In genomic region chr13:28489975-28490550, GRCh38 we compare ENCODE assay signal across 23 cellular contexts. TPM values are rescaled to one million over a fixed set of nuclear protein-coding genes. Genes with fewer than 3 reads are reported as not detected.
DNase-seq lines count a peak whose midpoint lies in the region; ATAC-seq and TF ChIP-seq lines count a peak whose summit lies in the region.
"Had no signal": no experiment of that assay in that cellular context is flagged by ENCODE, and none has a peak within 500 bp of the region (broad histone marks: within the 10 kb centered on the region; RNA-seq: fewer than 3 reads in every experiment).

No MANE protein-coding gene starts in this region.

- dilution Hi-C loops in IMR-90 (cut with HindIII; ENCODE audit: low sequenced_read_pairs, unreplicated experiment), result no loop called here

- peak overlapping the region in 10 of 12 donors; percentile 0 to 49 (median 26) for H3K27ac ChIP-seq in heart left ventricle
- no peak overlapping the region for H3K27ac ChIP-seq in IMR-90 (ENCODE audit: insufficient read depth, low read length)
- no peak overlapping the region for H3K27ac ChIP-seq in parathyroid adenoma
- H3K27ac ChIP-seq: epithelial cell of prostate, skin epidermis, thyroid gland had no signal

- H3K4me1 ChIP-seq in heart left ventricle (peaks cover 0 to 59% (median 26%) of the 10 kb centered on the region in 12 donors), IMR-90 (ENCODE audit: control insufficient read depth, insufficient read depth, low read length) (peaks cover 7% of the 10 kb centered on the region), parathyroid adenoma (no peaks in the 10 kb centered on the region)

- TF ChIP-seq RAD21 in IMR-90 (IDR thresholded peaks at IDR 0.05; ENCODE audit: low read length), result no peak

- intact Hi-C loops in heart left ventricle (cut with DNase I) (loop anchor here in 8 of 10 donors (5.0 to 10.0 kb wide), 7 partner anchors 145 to 168 kb away; partner anchors contain the start of gene POMP (in 1 of the 8)), Right ventricle myocardium inferior (cut with DNase I) (loop anchor here (5.0 kb wide), 1 partner anchor 98 kb away; no protein-coding TSS in a partner anchor), IMR-90 (cut with micrococcal nuclease) (loop anchor here (5.0 kb wide), 1 partner anchor 167 kb away; the partner anchor contains the start of gene POMP)

- DNase-seq in heart left ventricle (peak in 2 of 5 donors; percentile 34), Right ventricle myocardium inferior (ENCODE audit: missing footprints) (no peak), IMR-90 (no peak), dermis blood vessel endothelial cell (peak; percentile 85), NOMO-1 treated with dmso at 0.1 percent for 144 hours (lab: John Stamatoyannopoulos, UW; ENCODE audit: unreplicated experiment) (no peak), GF-D8 (lab: John Stamatoyannopoulos, UW) (no peak)
- DNase-seq in stimulated activated CD8-positive, alpha-beta memory T cell treated with anti-CD3 and anti-CD28 coated beads, Interleukin-4, amount 100 ng/mL, for 48 hours, result no peak
- DNase-seq: ACHN; activated CD4-positive, alpha-beta T cell treated with anti-CD3 and anti-CD28 coated beads, Interleukin-2, amount 10 ng/mL, durations not matched to agents 7 days and 5 days; activated gamma-delta T cell; foreskin melanocyte; left colon; NCI-H2081 treated with DMSO at 0.1 percent for 48 hours; NCI-H510A; stimulated activated CD4-positive, alpha-beta T cell treated with anti-CD3 and anti-CD28 coated beads, Interleukin-2, amount 100 ng/mL, for 48 hours; stimulated activated naive CD8-positive, alpha-beta T cell treated with anti-CD3 and anti-CD28 coated beads, Interleukin-15, Interleukin-2, amounts not matched to agents 100 U/mL and 50 U/mL, for 24 hours; T-cell; thyroid gland had no signal

- no peak overlapping the region for H3K14ac ChIP-seq in IMR-90 (replicated peaks; ENCODE audit: low read depth, low read length)

- peaks cover 0 to 64% (median 42%) of the 10 kb centered on the region in 9 donors for H3K27me3 ChIP-seq in heart left ventricle
- H3K27me3 ChIP-seq in IMR-90 (ENCODE audit: control insufficient read depth, insufficient read depth, low read length), result peaks cover 12% of the 10 kb centered on the region; the same call in 1 of the 2 replicates
- H3K27me3 ChIP-seq in parathyroid adenoma (ENCODE audit: control insufficient read depth, insufficient read depth, low read length), result peaks cover 9% of the 10 kb centered on the region

- H3K4ac ChIP-seq in IMR-90 (ENCODE audit: low read depth, low read length), result no peak overlapping the region

- CTCF ChIA-PET in IMR-90 (lab: Yijun Ruan, JAX), result interaction anchor here (0.6 kb wide), 1 partner anchor 348 kb away, joined by 3 read pairs; no protein-coding TSS in a partner anchor

- H4K8ac ChIP-seq in IMR-90 (ENCODE audit: low read depth in 2 of 2, low read length in 2 of 2), result no peak overlapping the region

- no peak overlapping the region for H4K5ac ChIP-seq in IMR-90 (ENCODE audit: low read depth, low read length)

- POLR2A ChIA-PET in IMR-90 (lab: Charles Lee; ENCODE audit: unreplicated experiment), result interaction anchor here (0.8 kb wide), 1 partner anchor 162 kb away, joined by 4 read pairs; no protein-coding TSS in a partner anchor

- H3K36me3 ChIP-seq in heart left ventricle, result peaks cover 0 to 15% (median 0%) of the 10 kb centered on the region in 9 donors
- no peaks in the 10 kb centered on the region for H3K36me3 ChIP-seq in IMR-90 (ENCODE audit: control insufficient read depth, insufficient read depth, low read length)
- H3K36me3 ChIP-seq in parathyroid adenoma (ENCODE audit: control insufficient read depth, insufficient read depth, low read length), result no peaks in the 10 kb centered on the region
- H3K36me3 ChIP-seq: thyroid gland had no signal

- peaks cover 8% of the 10 kb centered on the region; the same call in 1 of the 2 replicates for H4K20me1 ChIP-seq in IMR-90 (ENCODE audit: insufficient read depth, low read length)

- ATAC-seq in heart left ventricle (peak in 3 of 4 donors; percentile 8 to 59 (median 11)), Right ventricle myocardium inferior (no peak), IMR-90 (ENCODE audit: low read depth) (no peak)
- ATAC-seq: HepG2; left colon; stimulated activated naive CD8-positive, alpha-beta T cell treated with anti-CD3 and anti-CD28 coated beads, Interleukin-15, Interleukin-2, amounts not matched to agents 100 U/mL and 50 U/mL, for 24 hours; T-cell had no signal

- H3K79me2 ChIP-seq in parathyroid adenoma, result no peaks in the 10 kb centered on the region

- 0 out of 2 replicates have a peak overlapping the region, but pooled peaks have one; percentile 34 for H3K23ac ChIP-seq in IMR-90 (ENCODE audit: low read depth, low read length)

- no peak overlapping the region for H2BK5ac ChIP-seq in IMR-90 (ENCODE audit: low read depth, low read length, poor library complexity, severe bottlenecking)

- BruUV-seq in IMR-90 (replicated peaks; lab: Mats Ljungman, UMichigan), result no TSS peak

- H3K4me2 ChIP-seq in IMR-90 (ENCODE audit: low read depth, low read length), result no peak overlapping the region
- peak overlapping the region; percentile 12 for H3K4me2 ChIP-seq in parathyroid adenoma (ENCODE audit: low read length)

- peaks cover 20 to 56% of the 10 kb centered on the region in 2 experiments; a peak in 2 of 4 replicates for H3K79me1 ChIP-seq in IMR-90 (ENCODE audit: low read depth in 1 of 2, low read length in 2 of 2)

- no peak overlapping the region; the same call in 1 of the 2 replicates for H2AK5ac ChIP-seq in IMR-90 (ENCODE audit: low read depth, low read length)

- H2BK120ac ChIP-seq in IMR-90 (ENCODE audit: low read depth, low read length), result no peak overlapping the region

- H3K9ac ChIP-seq in IMR-90 (ENCODE audit: low read depth, low read length) (no peak overlapping the region), parathyroid adenoma (no peak overlapping the region)

- no peak overlapping the region for H4K91ac ChIP-seq in IMR-90 (ENCODE audit: insufficient read depth, low read depth, low read length)

- H3K56ac ChIP-seq in IMR-90 (ENCODE audit: extremely low read depth, insufficient read depth, low read length), result no peak overlapping the region

- no peak overlapping the region for H3K18ac ChIP-seq in IMR-90 (ENCODE audit: low read depth, low read length)

- WGBS in heart left ventricle, 4 donors, result 43 to 62% (median 50%) methylated on average over 7 of the region's 7 CpGs
- WGBS in IMR-90 (ENCODE audit: extremely low coverage in 2 of 2, insufficient read length in 1 of 2), 2 experiments, result 93% methylated on average over 2 of the region's 7 CpGs; no CpG with 5 or more reads in 1 of the 2 experiments

- TF ChIP-seq CTCF in heart left ventricle (IDR thresholded peaks at IDR 0.05), result no peak
- TF ChIP-seq CTCF in IMR-90 (conservative IDR thresholded peaks at IDR 0.05; ENCODE audit: low read depth, low read length), result no peak
- no peak for TF ChIP-seq CTCF in parathyroid adenoma (IDR thresholded peaks at IDR 0.05)

- no peak overlapping the region for H2AK9ac ChIP-seq in IMR-90 (replicated peaks; ENCODE audit: low read depth, low read length, poor library complexity)

- TF ChIP-seq POLR2A in heart left ventricle (IDR thresholded peaks at IDR 0.05), result no peak
- no peak for TF ChIP-seq POLR2A in IMR-90 (IDR thresholded peaks at IDR 0.05; ENCODE audit: low read depth, low read length)

- in situ Hi-C loops in IMR-90 (cut with MboI; ENCODE audit: low sequenced_read_pairs), result no loop called here

- H2AFZ ChIP-seq in IMR-90 (replicated peaks; ENCODE audit: low read length, poor library complexity) (no peak overlapping the region), parathyroid adenoma (no peak overlapping the region)

- no peak overlapping the region for H2BK20ac ChIP-seq in IMR-90 (ENCODE audit: low read depth, low read length)

- peaks cover 5% of the 10 kb centered on the region for H3K9me1 ChIP-seq in IMR-90 (ENCODE audit: insufficient read depth, low read length)

- H3K4me3 ChIP-seq in heart left ventricle, result peak overlapping the region in 11 of 12 donors; percentile 3 to 90 (median 73)
- no peak overlapping the region for H3K4me3 ChIP-seq in IMR-90 (ENCODE audit: insufficient read depth, low read depth, low read length)
- peak overlapping the region; percentile 8 for H3K4me3 ChIP-seq in parathyroid adenoma (ENCODE audit: low read depth, low read length)
- H3K4me3 ChIP-seq: skin epidermis, thyroid gland had no signal

- no peaks in the 10 kb centered on the region for H3K9me3 ChIP-seq in heart left ventricle
- H3K9me3 ChIP-seq in IMR-90 (ENCODE audit: control insufficient read depth, insufficient read depth, low read length), result no peaks in the 10 kb centered on the region
- no peaks in the 10 kb centered on the region for H3K9me3 ChIP-seq in parathyroid adenoma (ENCODE audit: control insufficient read depth, low read length)
- H3K9me3 ChIP-seq: thyroid gland had no signal

- H2BK15ac ChIP-seq in IMR-90 (ENCODE audit: low read depth, low read length), result no peak overlapping the region

TF ChIP-seq in IMR-90, 13 proteins besides CTCF, POLR2A, EP300 and RAD21 (continues in another document):
- TF ChIP-seq SMC3 (IDR thresholded peaks at IDR 0.05; ENCODE audit: low read depth, low read length) (no peak), RCOR1 (IDR thresholded peaks at IDR 0.05; ENCODE audit: insufficient replicate concordance, low read length) (no peak), RFX5 (IDR thresholded peaks at IDR 0.05; ENCODE audit: low read depth, low read length) (no peak), CEBPB (IDR thresholded peaks at IDR 0.05; ENCODE audit: low read depth, low read length) (no peak), NFE2L2 (IDR thresholded peaks at IDR 0.05; ENCODE audit: low read depth, low read length) (no peak), USF2 (IDR thresholded peaks at IDR 0.05; ENCODE audit: low read depth, low read length) (no peak), FOS (IDR thresholded peaks at IDR 0.05; ENCODE audit: low read depth, low read length) (no peak), CHD1 (IDR thresholded peaks at IDR 0.05; ENCODE audit: low read depth, low read length) (no peak), BHLHE40 (IDR thresholded peaks at IDR 0.05; ENCODE audit: low read depth, low read length) (no peak)

RNA-seq across cellular contexts. Expression of gene FLT1, which starts 4.9 kb away (rescaled TPM):
- total RNA-seq in heart left ventricle (10 to 100 TPM; 25.7 to 73.2 (median 43.9) TPM), Right ventricle myocardium inferior (41.0 TPM), IMR-90 (2012; rRNA removed) (10.0 and 10.4 TPM in 2 replicates), dermis blood vessel endothelial cell (74.7 and 82.9 TPM in 2 replicates)
- polyA plus RNA-seq in heart left ventricle (10 to 100 TPM; 13.1 to 28.0 TPM), IMR-90 (2012; rRNA removed) (4.4 and 4.5 TPM in 2 replicates)
- 1.6 and 2.5 TPM in 2 replicates for polyA plus RNA-seq in IMR-90 (2012; cell fraction: cytosol; rRNA removed)
- 1.3 and 3.9 TPM in 2 replicates for polyA plus RNA-seq in IMR-90 (2012; cell fraction: nucleus; rRNA removed; ENCODE audit: low replicate concordance)
- total RNA-seq: bronchial epithelial cell had no signal
- polyA plus RNA-seq: HepG2 had no signal

Comparison
In these comparisons a context has a peak if more than half of its experiments do, and no peak if none do; other contexts are left out.
1. ATAC-seq: peak in heart left ventricle (3 of 4); none in Right ventricle myocardium inferior (single experiment) and IMR-90 (single experiment).
2. H3K27ac ChIP-seq: peak in heart left ventricle (10 of 12); none in IMR-90 (single experiment) and parathyroid adenoma (single experiment).